1 cellular context compared by ENCODE assay signal in genomic region chr16:534856-535445, GRCh38.
TF ChIP-seq lines count a peak whose summit lies in the region.

No MANE protein-coding gene starts in this region.

TF ChIP-seq in SK-N-SH, 30 proteins besides CTCF, POLR2A, EP300 and RAD21 (continued from another document):
- TF ChIP-seq MEF2A (IDR thresholded peaks at IDR 0.05; ENCODE audit: borderline replicate concordance, low read depth) (no peak), EZH2phosphoT487 (IDR thresholded peaks at IDR 0.05; ENCODE audit: borderline replicate concordance, low read depth) (no peak), GABPA (IDR thresholded peaks at IDR 0.05; ENCODE audit: low read depth) (no peak), ELF1 (IDR thresholded peaks at IDR 0.05) (no peak)
